Comparison of ENCODE assay signal across 17 cellular contexts in genomic region chr9:18601026-18601425, GRCh38.
DNase-seq lines count a peak whose midpoint lies in the region; ATAC-seq, FAIRE-seq and TF ChIP-seq lines count a peak whose summit lies in the region.
"Had no signal": no experiment of that assay in that cellular context is flagged by ENCODE, and none has a peak within 500 bp of the region (broad histone marks: within the 10 kb centered on the region; RNA-seq: fewer than 3 reads in every experiment).

No MANE protein-coding gene starts in this region.

- intact Hi-C loops in HepG2 (cut with micrococcal nuclease; ENCODE audit: unreplicated experiment), result loop anchor here (10.0 kb wide), 1 partner anchor 56 kb away; no protein-coding TSS in a partner anchor
- intact Hi-C loops in Right ventricle myocardium superior (cut with DNase I), result no loop called here

- no peak overlapping the region for H3K27ac ChIP-seq in liver (ENCODE audit: low read depth in 1 of 2, low read length in 2 of 2)
- H3K27ac ChIP-seq in HepG2 (ENCODE audit: extremely low read length, insufficient read depth, low read length), result no peak overlapping the region
- H3K27ac ChIP-seq in astrocyte (ENCODE audit: low read depth, low read length), result no peak overlapping the region
- H3K27ac ChIP-seq in caudate nucleus (ENCODE audit: low read depth, low read length), result no peak overlapping the region
- H3K27ac ChIP-seq: BLaER1 treated with 17β-estradiol and CSF1 and Interleukin-3, amounts not matched to agents 10 nM and 100 nM had no signal

- no peak for TF ChIP-seq POLR2A in HepG2 (IDR thresholded peaks at IDR 0.05; ENCODE audit: insufficient read depth in 1 of 2, low read depth in 2 of 2, low read length in 2 of 2)

- H3K9me3 ChIP-seq in liver (ENCODE audit: control insufficient read depth in 4 of 4, low read length in 3 of 4) (no peaks in the 10 kb centered on the region), HepG2 (ENCODE audit: low read length) (no peaks in the 10 kb centered on the region), astrocyte (ENCODE audit: insufficient read depth, low read depth, low read length) (no peaks in the 10 kb centered on the region)

- no peak for TF ChIP-seq EP300 in HepG2 (IDR thresholded peaks at IDR 0.05; ENCODE audit: low read depth in 2 of 2, low read length in 2 of 2)
- TF ChIP-seq EP300 in HepG2 (CRISPR knock-in tag; IDR thresholded peaks at IDR 0.05; ENCODE audit: borderline replicate concordance), result no peak

- H4K20me1 ChIP-seq in HepG2 (ENCODE audit: insufficient read depth, low read length) (no peaks in the 10 kb centered on the region), astrocyte (ENCODE audit: insufficient read depth, low read length) (no peaks in the 10 kb centered on the region)
- H4K20me1 ChIP-seq: BLaER1 treated with 17β-estradiol and CSF1 and Interleukin-3, amounts not matched to agents 10 nM and 100 nM had no signal

- no peak for TF ChIP-seq CTCF in liver (IDR thresholded peaks at IDR 0.05; ENCODE audit: low read depth, low read length, missing input control)
- no peak for TF ChIP-seq CTCF in HepG2 (CRISPR knock-in tag; IDR thresholded peaks at IDR 0.05)
- TF ChIP-seq CTCF in astrocyte (IDR thresholded peaks at IDR 0.05; ENCODE audit: insufficient read depth, low read depth, low read length), result no peak

- H3K4me1 ChIP-seq in liver (ENCODE audit: control insufficient read depth in 4 of 4, insufficient read depth in 4 of 4, low read length in 3 of 4), result peaks cover 0 to 15% (median 9%) of the 10 kb centered on the region in 4 donors
- no peaks in the 10 kb centered on the region for H3K4me1 ChIP-seq in HepG2 (ENCODE audit: insufficient read depth, low read length)
- peaks cover 9% of the 10 kb centered on the region for H3K4me1 ChIP-seq in astrocyte (ENCODE audit: insufficient read depth, low read length)

- no peak overlapping the region for H3K4me3 ChIP-seq in liver (ENCODE audit: low read depth in 1 of 3, low read length in 3 of 3)
- H3K4me3 ChIP-seq in HepG2 (replicated peaks in 1 of 3; ENCODE audit: insufficient read depth in 1 of 3, low read depth in 2 of 3, low read length in 3 of 3), result no peak overlapping the region
- H3K4me3 ChIP-seq in astrocyte (ENCODE audit: insufficient read depth, low read depth, low read length), result no peak overlapping the region
- H3K4me3 ChIP-seq: BLaER1 treated with 17β-estradiol and CSF1 and Interleukin-3, amounts not matched to agents 10 nM and 100 nM; GM12878; GM23338 had no signal

- H3K9me3 Mint-ChIP-seq in astrocyte (ENCODE audit: unreplicated experiment), result no peaks in the 10 kb centered on the region

- TF ChIP-seq RAD21 in liver (IDR thresholded peaks at IDR 0.05) (no peak), HepG2 (CRISPR knock-in tag; IDR thresholded peaks at IDR 0.05) (no peak)

- no peaks in the 10 kb centered on the region for H3K36me3 ChIP-seq in liver (ENCODE audit: control insufficient read depth in 4 of 4, insufficient read depth in 3 of 4, low read depth in 1 of 4, low read length in 3 of 4)
- H3K36me3 ChIP-seq in HepG2 (replicated peaks in 1 of 2; ENCODE audit: control insufficient read depth in 1 of 2, insufficient read depth in 2 of 2, low read length in 2 of 2), result no peaks in the 10 kb centered on the region
- H3K36me3 ChIP-seq in astrocyte (ENCODE audit: insufficient read depth, low read length), result peaks cover 5% of the 10 kb centered on the region
- H3K36me3 ChIP-seq: BLaER1 treated with 17β-estradiol and CSF1 and Interleukin-3, amounts not matched to agents 10 nM and 100 nM had no signal

- H3K4me2 ChIP-seq in HepG2 (ENCODE audit: low read depth, low read length) (no peak overlapping the region), astrocyte (ENCODE audit: low read length) (no peak overlapping the region)
- H3K4me2 ChIP-seq: BLaER1 treated with 17β-estradiol and CSF1 and Interleukin-3, amounts not matched to agents 10 nM and 100 nM; GM23338 had no signal

- in situ Hi-C loops in HepG2 (cut with HindIII; ENCODE audit: extremely low pct_ligation_motif_present, low pct_unique_long_range_greater_than_20kb), result no loop called here

- CTCF ChIA-PET in HepG2 (lab: Yijun Ruan, JAX; ENCODE audit: low intra/inter-chr PET ratio, low total read pairs), result no interaction called here

- H3K4me3 Mint-ChIP-seq in astrocyte (ENCODE audit: unreplicated experiment), result no peak overlapping the region
- H3K4me3 Mint-ChIP-seq: CD4-positive, CD25-positive, alpha-beta regulatory T cell; GM23338; H9 had no signal

- H3K36me3 Mint-ChIP-seq in astrocyte (ENCODE audit: low read depth, unreplicated experiment), result no peaks in the 10 kb centered on the region
- H3K36me3 Mint-ChIP-seq: CD4-positive, CD25-positive, alpha-beta regulatory T cell had no signal

- FAIRE-seq in HepG2 (lab: Jason Lieb, UNC), result no peak
- no peak for FAIRE-seq in astrocyte (lab: Jason Lieb, UNC)
- FAIRE-seq: GM12878, GM18507, HTR-8/SVneo had no signal

- H3K9ac ChIP-seq in liver (ENCODE audit: low read depth in 1 of 2, low read length in 2 of 2) (no peak overlapping the region), HepG2 (ENCODE audit: insufficient read depth, low read depth, low read length) (no peak overlapping the region), astrocyte (ENCODE audit: low read length) (no peak overlapping the region)
- H3K9ac ChIP-seq: BLaER1 treated with 17β-estradiol and CSF1 and Interleukin-3, amounts not matched to agents 10 nM and 100 nM had no signal

- no peaks in the 10 kb centered on the region for H3K27me3 ChIP-seq in liver (ENCODE audit: control insufficient read depth in 4 of 4, insufficient read depth in 4 of 4, low read length in 3 of 4)
- peaks cover 0 to 3% of the 10 kb centered on the region in 2 experiments; a peak in 1 of 5 replicates for H3K27me3 ChIP-seq in HepG2 (ENCODE audit: control insufficient read depth in 1 of 2, insufficient read depth in 2 of 2, low read length in 2 of 2)
- no peaks in the 10 kb centered on the region for H3K27me3 ChIP-seq in astrocyte (ENCODE audit: insufficient read depth, low read length)
- H3K27me3 ChIP-seq: BLaER1 treated with 17β-estradiol and CSF1 and Interleukin-3, amounts not matched to agents 10 nM and 100 nM had no signal

- ATAC-seq in HepG2 (no peak), Right ventricle myocardium superior (ENCODE audit: poor library complexity) (no peak)
- ATAC-seq: GM12878, GM23338 had no signal

- H3K27ac Mint-ChIP-seq in astrocyte (ENCODE audit: unreplicated experiment), result no peak overlapping the region
- H3K27ac Mint-ChIP-seq: CD4-positive, CD25-positive, alpha-beta regulatory T cell; GM23338; H9 had no signal

- POLR2A ChIA-PET in HepG2 (lab: Yijun Ruan, JAX), result no interaction called here

- H2AFZ ChIP-seq in HepG2 (ENCODE audit: low read length), result no peak overlapping the region
- no peak overlapping the region for H2AFZ ChIP-seq in astrocyte (ENCODE audit: low read depth, low read length)
- H2AFZ ChIP-seq: GM23338 had no signal

- DNase-seq in HepG2 (ENCODE audit: low spot score) (no peak), astrocyte (ENCODE audit: low read depth) (peak; percentile 36), renal cortical epithelial cell (ENCODE audit: low read depth) (peak; percentile 40), caudate nucleus (lab: John Stamatoyannopoulos, UW) (no peak), Right ventricle myocardium superior (no peak)
- DNase-seq in stimulated activated CD4-positive, alpha-beta T cell treated with anti-CD3 and anti-CD28 coated beads, Interleukin-4, amount 100 ng/mL, for 1 hour, result no peak
- DNase-seq: 8988T; Calu3; CD4-positive, CD25-positive, alpha-beta regulatory T cell; DMS 273 treated with DMSO at 0.1 percent for 48 hours; H9 had no signal

- no peaks in the 10 kb centered on the region for H3K27me3 Mint-ChIP-seq in astrocyte (ENCODE audit: low read depth, unreplicated experiment)
- H3K27me3 Mint-ChIP-seq: CD4-positive, CD25-positive, alpha-beta regulatory T cell had no signal

- no peaks in the 10 kb centered on the region for H3K4me1 Mint-ChIP-seq in astrocyte (ENCODE audit: low read depth, unreplicated experiment)
- H3K4me1 Mint-ChIP-seq: CD4-positive, CD25-positive, alpha-beta regulatory T cell had no signal

- BruUV-seq in HepG2 (replicated peaks; lab: Mats Ljungman, UMichigan), result no TSS peak

- H3K79me2 ChIP-seq in HepG2 (ENCODE audit: insufficient read depth, low read length), result no peaks in the 10 kb centered on the region
- H3K79me2 ChIP-seq in astrocyte (ENCODE audit: insufficient read depth, low read length), result peaks cover 29% of the 10 kb centered on the region

TF ChIP-seq in liver, 16 proteins besides CTCF, POLR2A, EP300 and RAD21:
- TF ChIP-seq HNF4A (conservative IDR thresholded peaks at IDR 0.05) (peak; percentile 31 to 36), FOXA2 (IDR thresholded peaks at IDR 0.05) (no peak)

TF ChIP-seq in HepG2, 621 proteins besides CTCF, POLR2A, EP300 and RAD21 (continues in another document):
- TF ChIP-seq ZBTB2 (CRISPR knock-in tag; IDR thresholded peaks at IDR 0.05; ENCODE audit: low read depth), result no peak
- no peak for TF ChIP-seq ZNF552 (CRISPR knock-in tag; IDR thresholded peaks at IDR 0.05; ENCODE audit: borderline replicate concordance)
- no peak for TF ChIP-seq ZSCAN29 (CRISPR knock-in tag; conservative IDR thresholded peaks at IDR 0.05)
- no peak for TF ChIP-seq ARID2 (CRISPR knock-in tag; IDR thresholded peaks at IDR 0.05; ENCODE audit: borderline replicate concordance)
- no peak for TF ChIP-seq SMARCE1 (IDR thresholded peaks at IDR 0.05; ENCODE audit: borderline replicate concordance)
- TF ChIP-seq ZNF660 (CRISPR knock-in tag; IDR thresholded peaks at IDR 0.05; ENCODE audit: borderline replicate concordance, low read depth), result no peak
- TF ChIP-seq ZC3H4 (CRISPR knock-in tag; IDR thresholded peaks at IDR 0.05; ENCODE audit: borderline replicate concordance), result no peak
- no peak for TF ChIP-seq NAIF1 (CRISPR knock-in tag; IDR thresholded peaks at IDR 0.05; ENCODE audit: borderline replicate concordance)
- TF ChIP-seq SATB2 (CRISPR knock-in tag; IDR thresholded peaks at IDR 0.05), result no peak
- TF ChIP-seq BHLHE40 (IDR thresholded peaks at IDR 0.05; ENCODE audit: low read length), result no peak
- TF ChIP-seq TBP (CRISPR knock-in tag; IDR thresholded peaks at IDR 0.05), result no peak
- TF ChIP-seq NCOA2 (CRISPR knock-in tag; IDR thresholded peaks at IDR 0.05), result no peak
- no peak for TF ChIP-seq ZNF780A (CRISPR knock-in tag; IDR thresholded peaks at IDR 0.05)

Comparison
In these comparisons a context has a peak if more than half of its experiments do, and no peak if none do; other contexts are left out.
1. DNase-seq: peak in astrocyte (single experiment) and renal cortical epithelial cell (single experiment); none in HepG2 (single experiment), stimulated activated CD4-positive, alpha-beta T cell treated with anti-CD3 and anti-CD28 coated beads, Interleukin-4, amount 100 ng/mL, for 1 hour (single experiment), caudate nucleus (0 of 61) and Right ventricle myocardium superior (single experiment).